In the genomic region with DNA sequence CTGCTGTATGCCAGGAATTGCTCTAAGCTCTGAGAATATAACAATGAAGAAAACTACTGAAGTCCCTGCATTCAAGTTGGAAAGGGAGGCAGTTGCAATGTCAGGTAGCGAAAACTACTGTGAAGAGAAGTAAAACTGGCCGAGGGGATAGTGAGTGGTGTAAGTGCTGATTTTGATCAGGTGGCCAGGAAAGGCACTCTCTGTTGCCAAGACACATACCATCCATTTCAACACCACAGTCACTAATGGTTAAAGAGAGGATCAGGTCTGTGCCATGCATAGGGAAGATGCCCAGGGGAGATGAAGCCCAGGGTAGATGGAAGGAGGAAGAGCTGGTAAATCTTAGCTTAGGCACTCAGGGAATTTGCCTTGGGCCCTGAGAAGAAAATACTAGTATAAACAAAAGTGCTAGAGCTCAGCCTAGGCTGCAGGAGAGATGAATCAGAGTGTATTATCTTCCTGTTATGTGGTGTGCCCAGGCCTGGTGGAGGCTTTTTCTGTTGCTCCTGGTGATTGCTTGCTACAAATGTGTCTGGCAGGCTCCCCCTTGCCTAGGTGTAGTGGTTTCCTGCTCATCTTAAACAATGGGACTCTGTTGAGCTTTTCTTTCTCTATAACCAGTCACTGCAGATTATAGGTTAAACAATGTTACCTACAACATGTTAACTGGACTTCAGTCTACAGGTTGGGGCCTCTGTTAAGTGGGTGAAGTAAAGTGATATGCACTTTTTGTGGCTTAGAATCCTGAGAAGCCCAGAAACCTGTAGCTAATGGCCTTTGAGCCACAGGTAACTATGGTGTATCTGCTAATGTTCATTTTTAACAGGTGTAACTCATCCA, we compare ENCODE assay signal across 13 cellular contexts.
DNase-seq lines count a peak whose midpoint lies in the region; ATAC-seq lines count a peak whose summit lies in the region.
"Had no signal": no experiment of that assay in that cellular context is flagged by ENCODE, and none has a peak within 500 bp of the region (broad histone marks: within the 10 kb centered on the region; RNA-seq: fewer than 3 reads in every experiment).

No MANE protein-coding gene starts in this region.

- H3K27ac Mint-ChIP-seq in activated naive CD4-positive, alpha-beta T cell treated with anti-CD3 and anti-CD28 coated beads, Interleukin-2, amount 10 ng/mL, durations not matched to agents 7 days and 5 days = no peak overlapping the region
- H3K27ac Mint-ChIP-seq in T-helper 2 cell treated with Interferon-gamma antibody and Interleukin-4, amounts not matched to agents 5 μg/mL and 100 μg/mL, for 36 hours = no peak overlapping the region
- H3K27ac Mint-ChIP-seq: progenitor cell of endocrine pancreas had no signal

- H3K4me1 Mint-ChIP-seq in activated naive CD4-positive, alpha-beta T cell treated with anti-CD3 and anti-CD28 coated beads, Interleukin-2, amount 10 ng/mL, durations not matched to agents 7 days and 5 days = peaks cover 10% of the 10 kb centered on the region
- peaks cover 38% of the 10 kb centered on the region for H3K4me1 Mint-ChIP-seq in T-helper 2 cell treated with Interferon-gamma antibody and Interleukin-4, amounts not matched to agents 5 μg/mL and 100 μg/mL, for 36 hours (ENCODE audit: low read depth)

- CTCF ChIA-PET in activated naive CD4-positive, alpha-beta T cell treated with anti-CD3 and anti-CD28 coated beads, Interleukin-2, amount 10 ng/mL, durations not matched to agents 7 days and 5 days (lab: Charles Lee) = interaction anchor here (0.8 to 1.8 kb wide), 4 partner anchors 12 to 304 kb away, joined by 3 to 5 read pairs (median 4); no protein-coding TSS in a partner anchor

- H3K4me3 Mint-ChIP-seq in activated naive CD4-positive, alpha-beta T cell treated with anti-CD3 and anti-CD28 coated beads, Interleukin-2, amount 10 ng/mL, durations not matched to agents 7 days and 5 days = no peak overlapping the region
- no peak overlapping the region for H3K4me3 Mint-ChIP-seq in T-helper 2 cell treated with Interferon-gamma antibody and Interleukin-4, amounts not matched to agents 5 μg/mL and 100 μg/mL, for 36 hours
- H3K4me3 Mint-ChIP-seq: activated naive CD8-positive, alpha-beta T cell had no signal

- H3K9me3 Mint-ChIP-seq in activated naive CD4-positive, alpha-beta T cell treated with anti-CD3 and anti-CD28 coated beads, Interleukin-2, amount 10 ng/mL, durations not matched to agents 7 days and 5 days = no peaks in the 10 kb centered on the region
- no peaks in the 10 kb centered on the region for H3K9me3 Mint-ChIP-seq in T-helper 2 cell treated with Interferon-gamma antibody and Interleukin-4, amounts not matched to agents 5 μg/mL and 100 μg/mL, for 36 hours

- H3K36me3 Mint-ChIP-seq in activated naive CD4-positive, alpha-beta T cell treated with anti-CD3 and anti-CD28 coated beads, Interleukin-2, amount 10 ng/mL, durations not matched to agents 7 days and 5 days = peaks cover 16% of the 10 kb centered on the region
- peaks cover 22% of the 10 kb centered on the region for H3K36me3 Mint-ChIP-seq in T-helper 2 cell treated with Interferon-gamma antibody and Interleukin-4, amounts not matched to agents 5 μg/mL and 100 μg/mL, for 36 hours (ENCODE audit: low read depth)

- peak; percentile 32 for DNase-seq in activated naive CD4-positive, alpha-beta T cell treated with anti-CD3 and anti-CD28 coated beads, Interleukin-2, amount 10 ng/mL, durations not matched to agents 7 days and 5 days
- no peak for DNase-seq in activated naive CD4-positive, alpha-beta T cell treated with Interleukin-2 at 50 U/mL for 16 hours
- peak; percentile 20 for DNase-seq in T-helper 2 cell treated with Interferon-gamma antibody and Interleukin-4, amounts not matched to agents 5 μg/mL and 100 μg/mL, for 36 hours (ENCODE audit: low spot score)
- peak; percentile 46 for DNase-seq in fibroblast of gingiva (ENCODE audit: low read depth)
- DNase-seq in stimulated activated naive CD8-positive, alpha-beta T cell treated with anti-CD3 and anti-CD28 coated beads, Interleukin-15, Interleukin-2, amounts not matched to agents 100 U/mL and 50 U/mL, for 24 hours = no peak
- DNase-seq in NCI-H82 (lab: John Stamatoyannopoulos, UW) = no peak
- DNase-seq in COLO829 (ENCODE audit: low spot score) = no peak
- DNase-seq: left ventricle myocardium inferior, NCI-H524 treated with DMSO at 0.1 percent for 48 hours had no signal

- no peaks in the 10 kb centered on the region for H3K27me3 Mint-ChIP-seq in activated naive CD4-positive, alpha-beta T cell treated with anti-CD3 and anti-CD28 coated beads, Interleukin-2, amount 10 ng/mL, durations not matched to agents 7 days and 5 days
- H3K27me3 Mint-ChIP-seq in T-helper 2 cell treated with Interferon-gamma antibody and Interleukin-4, amounts not matched to agents 5 μg/mL and 100 μg/mL, for 36 hours (ENCODE audit: low read depth) = no peaks in the 10 kb centered on the region
- H3K27me3 Mint-ChIP-seq: activated naive CD8-positive, alpha-beta T cell; progenitor cell of endocrine pancreas had no signal

- peak; percentile 42 for ATAC-seq in stimulated activated naive CD8-positive, alpha-beta T cell treated with anti-CD3 and anti-CD28 coated beads, Interleukin-15, Interleukin-2, amounts not matched to agents 100 U/mL and 50 U/mL, for 24 hours
- no peak for ATAC-seq in HG03280 (IDR thresholded peaks at IDR 0.05; ENCODE audit: unreplicated experiment)
- ATAC-seq: K562 had no signal

Comparison
In these comparisons a context has a peak if more than half of its experiments do, and no peak if none do; other contexts are left out.
1. DNase-seq: peak in activated naive CD4-positive, alpha-beta T cell treated with anti-CD3 and anti-CD28 coated beads, Interleukin-2, amount 10 ng/mL, durations not matched to agents 7 days and 5 days (single experiment), T-helper 2 cell treated with Interferon-gamma antibody and Interleukin-4, amounts not matched to agents 5 μg/mL and 100 μg/mL, for 36 hours (single experiment) and fibroblast of gingiva (single experiment); none in activated naive CD4-positive, alpha-beta T cell treated with Interleukin-2 at 50 U/mL for 16 hours (single experiment), stimulated activated naive CD8-positive, alpha-beta T cell treated with anti-CD3 and anti-CD28 coated beads, Interleukin-15, Interleukin-2, amounts not matched to agents 100 U/mL and 50 U/mL, for 24 hours (single experiment), NCI-H82 (single experiment) and COLO829 (single experiment).